8 cellular contexts compared by ENCODE assay signal in genomic region chr2:118013221-118013723, GRCh38. TPM values are rescaled to one million over a fixed set of nuclear protein-coding genes. Genes with fewer than 3 reads are reported as not detected.
DNase-seq lines count a peak whose midpoint lies in the region; ATAC-seq and TF ChIP-seq lines count a peak whose summit lies in the region.

No MANE protein-coding gene starts in this region.

- CTCF ChIA-PET in activated CD4-positive, alpha-beta T cell treated with anti-CD3 and anti-CD28 coated beads for 36 hours (lab: Charles Lee), result interaction anchor here (0.6 to 2.9 kb wide), 6 partner anchors 9 to 211 kb away, joined by 3 to 35 read pairs (median 6); no protein-coding TSS in a partner anchor

- no peaks in the 10 kb centered on the region for H3K9me3 Mint-ChIP-seq in IgD-negative memory B cell
- H3K9me3 Mint-ChIP-seq in activated CD4-positive, alpha-beta T cell treated with anti-CD3 and anti-CD28 coated beads for 36 hours (ENCODE audit: low read depth), result no peaks in the 10 kb centered on the region
- no peaks in the 10 kb centered on the region for H3K9me3 Mint-ChIP-seq in stimulated activated memory B cell treated with anti-CD40 and anti-IgM and Interleukin-4, amounts not matched to agents 10 μg/mL and 1 μg/mL and 100 μg/mL, for 72 hours

- TF ChIP-seq CTCF in GM12872 (IDR thresholded peaks at IDR 0.05; ENCODE audit: insufficient read depth, low read depth, low read length), result peak; percentile 11; the same call in 1 of the 3 replicates

- peak overlapping the region; percentile 90 to 97 (median 94) for H3K4me3 Mint-ChIP-seq in IgD-negative memory B cell
- H3K4me3 Mint-ChIP-seq in activated CD4-positive, alpha-beta T cell treated with anti-CD3 and anti-CD28 coated beads for 36 hours, result peak overlapping the region; percentile 85
- H3K4me3 Mint-ChIP-seq in stimulated activated memory B cell treated with anti-CD40 and anti-IgM and Interleukin-4, amounts not matched to agents 10 μg/mL and 1 μg/mL and 100 μg/mL, for 72 hours, result peak overlapping the region; percentile 95

- H3K27me3 Mint-ChIP-seq in IgD-negative memory B cell, result peaks cover 2% of the 10 kb centered on the region
- H3K27me3 Mint-ChIP-seq in activated CD4-positive, alpha-beta T cell treated with anti-CD3 and anti-CD28 coated beads for 36 hours, result no peaks in the 10 kb centered on the region
- H3K27me3 Mint-ChIP-seq in stimulated activated memory B cell treated with anti-CD40 and anti-IgM and Interleukin-4, amounts not matched to agents 10 μg/mL and 1 μg/mL and 100 μg/mL, for 72 hours, result no peaks in the 10 kb centered on the region

- H3K36me3 Mint-ChIP-seq in IgD-negative memory B cell, result peaks cover 3% of the 10 kb centered on the region
- H3K36me3 Mint-ChIP-seq in activated CD4-positive, alpha-beta T cell treated with anti-CD3 and anti-CD28 coated beads for 36 hours (ENCODE audit: low read depth), result peaks cover 7% of the 10 kb centered on the region
- H3K36me3 Mint-ChIP-seq in stimulated activated memory B cell treated with anti-CD40 and anti-IgM and Interleukin-4, amounts not matched to agents 10 μg/mL and 1 μg/mL and 100 μg/mL, for 72 hours, result peaks cover under 1% of the 10 kb centered on the region

- DNase-seq in activated CD4-positive, alpha-beta T cell treated with anti-CD3 and anti-CD28 coated beads for 36 hours, result peak; percentile 57
- peak; percentile 32 for DNase-seq in effector CD8-positive, alpha-beta T cell (lab: John Stamatoyannopoulos, UW)
- peak; percentile 17 to 20 for DNase-seq in lung microvascular endothelial cell (ENCODE audit: low read depth in 2 of 2)
- DNase-seq in SK-N-DZ (ENCODE audit: low spot score), result no peak

- ATAC-seq in GM21786 (IDR thresholded peaks at IDR 0.05; ENCODE audit: unreplicated experiment), result peak; percentile 25
- ATAC-seq in activated CD4-positive, alpha-beta T cell treated with anti-CD3 and anti-CD28 coated beads for 36 hours, result peak; percentile 14
- peak; percentile 63 for ATAC-seq in stimulated activated memory B cell treated with anti-CD40 and anti-IgM and Interleukin-4, amounts not matched to agents 10 μg/mL and 1 μg/mL and 100 μg/mL, for 72 hours

- H3K4me1 Mint-ChIP-seq in IgD-negative memory B cell, result peaks cover 25 to 29% (median 26%) of the 10 kb centered on the region in 3 donors
- peaks cover 42% of the 10 kb centered on the region for H3K4me1 Mint-ChIP-seq in activated CD4-positive, alpha-beta T cell treated with anti-CD3 and anti-CD28 coated beads for 36 hours
- peaks cover 35% of the 10 kb centered on the region for H3K4me1 Mint-ChIP-seq in stimulated activated memory B cell treated with anti-CD40 and anti-IgM and Interleukin-4, amounts not matched to agents 10 μg/mL and 1 μg/mL and 100 μg/mL, for 72 hours

- POLR2A ChIA-PET in activated CD4-positive, alpha-beta T cell treated with anti-CD3 and anti-CD28 coated beads for 36 hours (lab: Charles Lee), result interaction anchor here (1.2 kb wide), 1 partner anchor 199 kb away, joined by 5 read pairs; the partner anchor contains the start of gene DDX18

- peak overlapping the region; percentile 89 to 95 (median 91) for H3K27ac Mint-ChIP-seq in IgD-negative memory B cell
- peak overlapping the region; percentile 63 for H3K27ac Mint-ChIP-seq in activated CD4-positive, alpha-beta T cell treated with anti-CD3 and anti-CD28 coated beads for 36 hours
- peak overlapping the region; percentile 85 for H3K27ac Mint-ChIP-seq in stimulated activated memory B cell treated with anti-CD40 and anti-IgM and Interleukin-4, amounts not matched to agents 10 μg/mL and 1 μg/mL and 100 μg/mL, for 72 hours

- intact Hi-C loops in activated CD4-positive, alpha-beta T cell treated with anti-CD3 and anti-CD28 coated beads for 36 hours (cut with DNase I, micrococcal nuclease), result loop anchor here (1.0 to 5.0 kb wide), 3 partner anchors 10 to 1354 kb away; partner anchors contain the start of genes C2orf76 (in 1 of the 2), DBI (in 1 of the 2) and DDX18 (in 1 of the 2)

RNA-seq across cellular contexts. Expression of gene CCDC93, which starts 0.6 kb away (rescaled TPM):
- polyA plus RNA-seq in IgD-negative memory B cell, result 11.7 TPM
- total RNA-seq in activated CD4-positive, alpha-beta T cell treated with anti-CD3 and anti-CD28 coated beads for 36 hours, result 10 to 100 TPM; 26.2 to 39.5 TPM
- 13.7 and 19.0 TPM in 2 replicates for total RNA-seq in lung microvascular endothelial cell
- 10.3 and 23.6 TPM in 2 replicates for polyA plus RNA-seq in SK-N-DZ (2014; cell fraction: cytosol; rRNA removed)
- 63.1 and 93.1 TPM in 2 replicates for polyA plus RNA-seq in SK-N-DZ (2014; cell fraction: nucleus; rRNA removed)
